18 cellular contexts compared by ENCODE assay signal in the genomic region with DNA sequence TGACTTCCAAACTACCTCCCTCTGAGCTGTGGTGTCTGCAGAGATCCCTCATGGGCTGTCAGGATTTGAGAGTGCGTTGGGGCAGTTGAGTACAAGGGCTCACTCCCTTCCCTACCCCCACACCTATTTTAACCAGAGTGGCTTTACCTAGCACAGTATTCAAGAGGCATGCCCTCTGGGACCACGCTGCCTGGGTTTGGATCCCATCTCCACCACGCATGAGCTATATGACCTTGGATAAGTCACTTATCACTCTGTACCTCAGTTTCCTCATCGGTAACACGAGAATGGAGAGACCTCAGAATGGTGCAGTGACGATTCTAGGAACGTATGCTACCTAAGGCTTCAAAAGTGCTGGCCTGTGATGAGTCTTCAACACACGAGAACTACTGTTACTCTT.
DNase-seq lines count a peak whose midpoint lies in the region; ATAC-seq, FAIRE-seq and TF ChIP-seq lines count a peak whose summit lies in the region.
"Had no signal": no experiment of that assay in that cellular context is flagged by ENCODE, and none has a peak within 500 bp of the region (broad histone marks: within the 10 kb centered on the region; RNA-seq: fewer than 3 reads in every experiment).

No MANE protein-coding gene starts in this region.

- peaks cover 20% of the 10 kb centered on the region for H3K4me1 Mint-ChIP-seq in Caco-2 (ENCODE audit: low read depth, unreplicated experiment)
- H3K4me1 Mint-ChIP-seq: CD4-positive, alpha-beta memory T cell had no signal

- no peaks in the 10 kb centered on the region for H3K36me3 Mint-ChIP-seq in Caco-2 (ENCODE audit: insufficient read depth, unreplicated experiment)

- no peak for TF ChIP-seq CTCF in Caco-2 (IDR thresholded peaks at IDR 0.05; ENCODE audit: insufficient read depth in 1 of 2, low read depth in 1 of 2, low read length in 1 of 2, severe bottlenecking in 1 of 2, unreplicated experiment in 1 of 2)
- no peak for TF ChIP-seq CTCF in bronchial epithelial cell (IDR thresholded peaks at IDR 0.05; ENCODE audit: insufficient read depth, low read length, severe bottlenecking)
- TF ChIP-seq CTCF in stomach (IDR thresholded peaks at IDR 0.05): no peak

- no peak overlapping the region for H3K4me3 ChIP-seq in Caco-2 (ENCODE audit: low read depth, low read length)
- H3K4me3 ChIP-seq in bronchial epithelial cell (ENCODE audit: low read depth, low read length): no peak overlapping the region
- H3K4me3 ChIP-seq in stomach: no peak overlapping the region

- no peaks in the 10 kb centered on the region for H3K36me3 ChIP-seq in Caco-2 (ENCODE audit: control insufficient read depth, insufficient read depth, low read length)
- no peaks in the 10 kb centered on the region for H3K36me3 ChIP-seq in bronchial epithelial cell (ENCODE audit: control insufficient read depth, insufficient read depth, low read length)
- no peaks in the 10 kb centered on the region for H3K36me3 ChIP-seq in stomach
- H3K36me3 ChIP-seq: BE2C had no signal

- H3K9me3 Mint-ChIP-seq in Caco-2 (ENCODE audit: unreplicated experiment): no peaks in the 10 kb centered on the region

- BruUV-seq in Caco-2 (replicated peaks; lab: Mats Ljungman, UMichigan): no TSS peak

- intact Hi-C loops in Caco-2 (cut with micrococcal nuclease; ENCODE audit: unreplicated experiment): no loop called here
- intact Hi-C loops in stomach (cut with DNase I; ENCODE audit: low total_unique reads): no loop called here

- CTCF ChIA-PET in Caco-2 (lab: Charles Lee): no interaction called here

- H3K27me3 ChIP-seq in Caco-2 (replicated peaks; ENCODE audit: control insufficient read depth, insufficient read depth, low read length) (no peaks in the 10 kb centered on the region), bronchial epithelial cell (ENCODE audit: control insufficient read depth, insufficient read depth, low read length) (no peaks in the 10 kb centered on the region), stomach (peaks cover 0 to 44% (median 0%) of the 10 kb centered on the region in 3 donors)
- H3K27me3 ChIP-seq: BE2C had no signal

- POLR2A ChIA-PET in Caco-2 (lab: Charles Lee): no interaction called here

- DNase-seq in Caco-2: no peak
- DNase-seq in bronchial epithelial cell (ENCODE audit: low read depth): no peak
- DNase-seq in mesenteric fat pad (ENCODE audit: low spot score): peak; percentile 28
- DNase-seq in stomach: peak; percentile 2
- no peak for DNase-seq in GM03348 (ENCODE audit: low spot score)
- DNase-seq in HuH-7 (ENCODE audit: low spot score): no peak
- DNase-seq in AG08396 (ENCODE audit: low spot score): no peak
- DNase-seq: ACHN; BE2C; CD4-positive, alpha-beta memory T cell; DMS153; DMS79 treated with DMSO at 0.1 percent for 48 hours had no signal

- H3K27me3 Mint-ChIP-seq in Caco-2 (ENCODE audit: insufficient read depth, unreplicated experiment): no peaks in the 10 kb centered on the region

- WGBS in stomach, 5 donors: 66 to 88% (median 86%) methylated on average over 8 of the region's 8 CpGs

- H3K9me3 ChIP-seq in Caco-2 (no peaks in the 10 kb centered on the region), stomach (peaks cover 0 to 11% (median 8%) of the 10 kb centered on the region in 4 donors)
- H3K9me3 ChIP-seq: BE2C had no signal

- TF ChIP-seq EP300 in stomach (IDR thresholded peaks at IDR 0.05): no peak

- TF ChIP-seq POLR2A in stomach (IDR thresholded peaks at IDR 0.05): no peak

- H3K4me1 ChIP-seq in Caco-2 (peaks cover 12% of the 10 kb centered on the region), stomach (no peaks in the 10 kb centered on the region)
- H3K4me1 ChIP-seq: BE2C had no signal

- no peak overlapping the region for H3K27ac ChIP-seq in stomach
- H3K27ac ChIP-seq: C4-2B, HL-60 had no signal

- H3K27ac Mint-ChIP-seq in Caco-2 (ENCODE audit: unreplicated experiment): peak overlapping the region; percentile 48
- H3K27ac Mint-ChIP-seq: CD4-positive, alpha-beta memory T cell had no signal

- no peak overlapping the region for H3K4me3 Mint-ChIP-seq in Caco-2 (ENCODE audit: unreplicated experiment)
- H3K4me3 Mint-ChIP-seq: CD4-positive, alpha-beta memory T cell had no signal

- no peak for ATAC-seq in GM21367 (IDR thresholded peaks at IDR 0.05; ENCODE audit: unreplicated experiment)
- ATAC-seq: HCT116 had no signal

- peak; percentile 58 for FAIRE-seq in bronchial epithelial cell (lab: Jason Lieb, UNC)
- FAIRE-seq: D721Med, G401.6 had no signal

Comparison
In these comparisons a context has a peak if more than half of its experiments do, and no peak if none do; other contexts are left out.
1. DNase-seq: peak in mesenteric fat pad (single experiment) and stomach (single experiment); none in Caco-2 (0 of 2), bronchial epithelial cell (single experiment), GM03348 (single experiment), HuH-7 (single experiment) and AG08396 (single experiment).